ENCODE assay signal across 34 cellular contexts in genomic region chr2:204171432-204171960, GRCh38.
"Had no signal": no experiment of that assay in that cellular context is flagged by ENCODE, and none has a peak within 500 bp of the region (broad histone marks: within the 10 kb centered on the region; RNA-seq: fewer than 3 reads in every experiment).

No MANE protein-coding gene starts in this region.

- DNase-seq: activated B cell treated with CpG ODN at 0.5 μM for 24 hours; activated CD4-positive, alpha-beta memory T cell treated with anti-CD3 and anti-CD28 coated beads for 36 hours; activated CD4-positive, alpha-beta T cell treated with anti-CD3 and anti-CD28 coated beads for 4 hours; activated CD4-positive, alpha-beta T cell treated with anti-CD3 and anti-CD28 coated beads, Interleukin-2, amount 10 ng/mL, durations not matched to agents 24 days and 14 days; activated CD4-positive, alpha-beta T cell treated with anti-CD3 and anti-CD28 coated beads, Interleukin-2, amount 50 U/mL, for 1 hour; activated CD4-positive, alpha-beta T cell treated with anti-CD3 and anti-CD28 coated beads, Interleukin-2, amount 50 U/mL, for 4 hours; activated CD4-positive, CD25-positive, alpha-beta regulatory T cell treated with anti-CD3 and anti-CD28 coated beads, Interleukin-2, amount 50 U/mL, for 72 hours; activated CD8-positive, alpha-beta memory T cell treated with anti-CD3 and anti-CD28 coated beads for 24 hours; activated CD8-positive, alpha-beta memory T cell treated with anti-CD3 and anti-CD28 coated beads, Interleukin-2, amount 10 ng/mL, durations not matched to agents 7 days and 5 days; activated CD8-positive, alpha-beta memory T cell treated with anti-CD3 and anti-CD28 coated beads, Interleukin-2, amount 50 U/mL, for 48 hours; activated CD8-positive, alpha-beta T cell treated with anti-CD3 and anti-CD28 coated beads, Interleukin-2, amount 10 ng/mL, durations not matched to agents 7 days and 5 days; activated effector memory CD4-positive, alpha-beta T cell treated with Interleukin-2 at 50 U/mL for 16 hours; activated gamma-delta T cell; activated naive CD4-positive, alpha-beta T cell treated with anti-CD3 and anti-CD28 coated beads, Interleukin-2, amount 10 ng/mL, durations not matched to agents 7 days and 5 days; activated naive CD4-positive, alpha-beta T cell treated with Interleukin-2 at 50 U/mL for 16 hours; activated naive CD8-positive, alpha-beta T cell treated with anti-CD3 and anti-CD28 coated beads, Interleukin-2, amount 10 ng/mL, durations not matched to agents 7 days and 5 days; activated naive CD8-positive, alpha-beta T cell treated with anti-CD3 and anti-CD28 coated beads, Interleukin-2, amount 50 U/mL, for 24 hours; activated T-cell treated with anti-CD3 and anti-CD28 coated beads, Interleukin-2, amount 50 U/mL, for 24 hours; activated T-cell treated with anti-CD3 and anti-CD28 coated beads, Interleukin-2, amount 50 U/mL, for 48 hours; anterior cingulate cortex; caudate nucleus; T-cell; T-helper 2 cell; T-helper 9 cell had no signal

- H3K9me3 ChIP-seq: ascending aorta had no signal

- H3K36me3 ChIP-seq: ascending aorta, cardiac muscle cell had no signal

- H3K27me3 ChIP-seq: ascending aorta, cardiac muscle cell had no signal

- H3K4me1 ChIP-seq: ascending aorta had no signal

- H3K27me3 Mint-ChIP-seq: activated B cell treated with CpG ODN at 0.5 μM for 24 hours; activated CD4-positive, alpha-beta memory T cell treated with anti-CD3 and anti-CD28 coated beads for 36 hours; activated naive CD4-positive, alpha-beta T cell treated with anti-CD3 and anti-CD28 coated beads, Interleukin-2, amount 50 U/mL, for 24 hours; activated naive CD8-positive, alpha-beta T cell; activated naive CD8-positive, alpha-beta T cell treated with anti-CD3 and anti-CD28 coated beads, Interleukin-2, amount 50 U/mL, for 24 hours; activated T-cell treated with anti-CD3 and anti-CD28 coated beads, Interleukin-2, amount 50 U/mL, for 24 hours; brain; central memory CD8-positive, alpha-beta T cell; T-cell had no signal

- H3K36me3 Mint-ChIP-seq: activated CD4-positive, alpha-beta memory T cell treated with anti-CD3 and anti-CD28 coated beads for 36 hours; activated CD8-positive, alpha-beta memory T cell treated with anti-CD3 and anti-CD28 coated beads, Interleukin-2, amount 10 ng/mL, durations not matched to agents 7 days and 5 days; activated naive CD4-positive, alpha-beta T cell treated with anti-CD3 and anti-CD28 coated beads, Interleukin-2, amount 10 ng/mL, durations not matched to agents 7 days and 5 days; activated naive CD4-positive, alpha-beta T cell treated with anti-CD3 and anti-CD28 coated beads, Interleukin-2, amount 50 U/mL, for 24 hours; activated naive CD8-positive, alpha-beta T cell; activated naive CD8-positive, alpha-beta T cell treated with anti-CD3 and anti-CD28 coated beads, Interleukin-2, amount 10 ng/mL, durations not matched to agents 7 days and 5 days; brain; T-cell had no signal

- H3K4me1 Mint-ChIP-seq: activated B cell treated with CpG ODN at 0.5 μM for 24 hours; activated CD4-positive, alpha-beta T cell treated with anti-CD3 and anti-CD28 coated beads, Interleukin-2, amount 10 ng/mL, durations not matched to agents 24 days and 14 days; activated CD8-positive, alpha-beta memory T cell treated with anti-CD3 and anti-CD28 coated beads, Interleukin-2, amount 10 ng/mL, durations not matched to agents 7 days and 5 days; activated naive CD4-positive, alpha-beta T cell treated with anti-CD3 and anti-CD28 coated beads, Interleukin-2, amount 10 ng/mL, durations not matched to agents 7 days and 5 days; activated naive CD4-positive, alpha-beta T cell treated with anti-CD3 and anti-CD28 coated beads, Interleukin-2, amount 50 U/mL, for 24 hours; activated naive CD8-positive, alpha-beta T cell treated with anti-CD3 and anti-CD28 coated beads, Interleukin-2, amount 10 ng/mL, durations not matched to agents 7 days and 5 days; activated naive CD8-positive, alpha-beta T cell treated with anti-CD3 and anti-CD28 coated beads, Interleukin-2, amount 50 U/mL, for 24 hours; central memory CD8-positive, alpha-beta T cell; T-cell had no signal

- H3K9me3 Mint-ChIP-seq: activated B cell treated with CpG ODN at 0.5 μM for 24 hours; activated CD4-positive, alpha-beta memory T cell treated with anti-CD3 and anti-CD28 coated beads for 36 hours; activated CD4-positive, alpha-beta T cell treated with anti-CD3 and anti-CD28 coated beads, Interleukin-2, amount 10 ng/mL, durations not matched to agents 24 days and 14 days; activated naive CD4-positive, alpha-beta T cell treated with anti-CD3 and anti-CD28 coated beads, Interleukin-2, amount 10 ng/mL, durations not matched to agents 7 days and 5 days; activated naive CD4-positive, alpha-beta T cell treated with anti-CD3 and anti-CD28 coated beads, Interleukin-2, amount 50 U/mL, for 24 hours; activated naive CD8-positive, alpha-beta T cell treated with anti-CD3 and anti-CD28 coated beads, Interleukin-2, amount 10 ng/mL, durations not matched to agents 7 days and 5 days; activated naive CD8-positive, alpha-beta T cell treated with anti-CD3 and anti-CD28 coated beads, Interleukin-2, amount 50 U/mL, for 24 hours; activated T-cell treated with anti-CD3 and anti-CD28 coated beads, Interleukin-2, amount 50 U/mL, for 24 hours; activated T-helper 2 cell treated with anti-CD3 and anti-CD28 coated beads, Interferon-gamma antibody, Interleukin-2, Interleukin-4, amounts not matched to agents 10 μg/mL and 5 μg/mL and 100 μg/mL, durations not matched to agents 14 hours and 24 hours and 36 hours; central memory CD8-positive, alpha-beta T cell; T-cell; T-helper 1 cell treated with Interleukin-12 subunit alpha and Interleukin-12 subunit beta and Interleukin-4 antibody, amounts not matched to agents 30 μg/mL and 1 μg/mL, for 36 hours; T-helper 2 cell treated with Interferon-gamma antibody and Interleukin-4, amounts not matched to agents 5 μg/mL and 100 μg/mL, for 36 hours had no signal

- H3K27ac ChIP-seq: ascending aorta, cardiac muscle cell, VCaP had no signal

- H3K4me3 ChIP-seq: ascending aorta, cardiac muscle cell had no signal

- H3K27ac Mint-ChIP-seq: activated B cell treated with CpG ODN at 0.5 μM for 24 hours; activated CD4-positive, alpha-beta memory T cell treated with anti-CD3 and anti-CD28 coated beads for 36 hours; activated CD4-positive, alpha-beta T cell treated with anti-CD3 and anti-CD28 coated beads, Interleukin-2, amount 10 ng/mL, durations not matched to agents 24 days and 14 days; activated CD8-positive, alpha-beta memory T cell treated with anti-CD3 and anti-CD28 coated beads, Interleukin-2, amount 10 ng/mL, durations not matched to agents 7 days and 5 days; activated CD8-positive, alpha-beta T cell treated with anti-CD3 and anti-CD28 coated beads, Interleukin-2, amount 10 ng/mL, durations not matched to agents 7 days and 5 days; activated naive CD4-positive, alpha-beta T cell treated with anti-CD3 and anti-CD28 coated beads, Interleukin-2, amount 10 ng/mL, durations not matched to agents 7 days and 5 days; activated naive CD4-positive, alpha-beta T cell treated with anti-CD3 and anti-CD28 coated beads, Interleukin-2, amount 50 U/mL, for 24 hours; activated naive CD8-positive, alpha-beta T cell; activated naive CD8-positive, alpha-beta T cell treated with anti-CD3 and anti-CD28 coated beads, Interleukin-2, amount 10 ng/mL, durations not matched to agents 7 days and 5 days; activated naive CD8-positive, alpha-beta T cell treated with anti-CD3 and anti-CD28 coated beads, Interleukin-2, amount 50 U/mL, for 24 hours; activated T-cell treated with anti-CD3 and anti-CD28 coated beads, Interleukin-2, amount 50 U/mL, for 24 hours; activated T-helper 2 cell treated with anti-CD3 and anti-CD28 coated beads, Interferon-gamma antibody, Interleukin-2, Interleukin-4, amounts not matched to agents 10 μg/mL and 5 μg/mL and 100 μg/mL, durations not matched to agents 14 hours and 24 hours and 36 hours; T-cell; T-helper 1 cell treated with Interleukin-12 subunit alpha and Interleukin-12 subunit beta and Interleukin-4 antibody, amounts not matched to agents 30 μg/mL and 1 μg/mL, for 36 hours; T-helper 2 cell treated with Interferon-gamma antibody and Interleukin-4, amounts not matched to agents 5 μg/mL and 100 μg/mL, for 36 hours had no signal

- ATAC-seq: activated CD8-positive, alpha-beta memory T cell treated with anti-CD3 and anti-CD28 coated beads, Interleukin-2, amount 10 ng/mL, durations not matched to agents 7 days and 5 days; activated CD8-positive, alpha-beta T cell treated with anti-CD3 and anti-CD28 coated beads, Interleukin-2, amount 10 ng/mL, durations not matched to agents 7 days and 5 days; activated naive CD8-positive, alpha-beta T cell treated with anti-CD3 and anti-CD28 coated beads, Interleukin-2, amount 50 U/mL, for 24 hours; T-cell had no signal

- H3K4me3 Mint-ChIP-seq: activated B cell treated with CpG ODN at 0.5 μM for 24 hours; activated CD4-positive, alpha-beta memory T cell treated with anti-CD3 and anti-CD28 coated beads for 36 hours; activated CD4-positive, alpha-beta T cell treated with anti-CD3 and anti-CD28 coated beads, Interleukin-2, amount 10 ng/mL, durations not matched to agents 24 days and 14 days; activated CD8-positive, alpha-beta memory T cell treated with anti-CD3 and anti-CD28 coated beads, Interleukin-2, amount 10 ng/mL, durations not matched to agents 7 days and 5 days; activated CD8-positive, alpha-beta T cell treated with anti-CD3 and anti-CD28 coated beads, Interleukin-2, amount 10 ng/mL, durations not matched to agents 7 days and 5 days; activated naive CD4-positive, alpha-beta T cell treated with anti-CD3 and anti-CD28 coated beads, Interleukin-2, amount 10 ng/mL, durations not matched to agents 7 days and 5 days; activated naive CD4-positive, alpha-beta T cell treated with anti-CD3 and anti-CD28 coated beads, Interleukin-2, amount 50 U/mL, for 24 hours; activated naive CD8-positive, alpha-beta T cell; activated naive CD8-positive, alpha-beta T cell treated with anti-CD3 and anti-CD28 coated beads, Interleukin-2, amount 10 ng/mL, durations not matched to agents 7 days and 5 days; activated naive CD8-positive, alpha-beta T cell treated with anti-CD3 and anti-CD28 coated beads, Interleukin-2, amount 50 U/mL, for 24 hours; activated T-cell treated with anti-CD3 and anti-CD28 coated beads, Interleukin-2, amount 50 U/mL, for 24 hours; brain; central memory CD8-positive, alpha-beta T cell; T-cell; T-helper 1 cell treated with Interleukin-12 subunit alpha and Interleukin-12 subunit beta and Interleukin-4 antibody, amounts not matched to agents 30 μg/mL and 1 μg/mL, for 36 hours; T-helper 2 cell treated with Interferon-gamma antibody and Interleukin-4, amounts not matched to agents 5 μg/mL and 100 μg/mL, for 36 hours had no signal
